In the genomic region with DNA sequence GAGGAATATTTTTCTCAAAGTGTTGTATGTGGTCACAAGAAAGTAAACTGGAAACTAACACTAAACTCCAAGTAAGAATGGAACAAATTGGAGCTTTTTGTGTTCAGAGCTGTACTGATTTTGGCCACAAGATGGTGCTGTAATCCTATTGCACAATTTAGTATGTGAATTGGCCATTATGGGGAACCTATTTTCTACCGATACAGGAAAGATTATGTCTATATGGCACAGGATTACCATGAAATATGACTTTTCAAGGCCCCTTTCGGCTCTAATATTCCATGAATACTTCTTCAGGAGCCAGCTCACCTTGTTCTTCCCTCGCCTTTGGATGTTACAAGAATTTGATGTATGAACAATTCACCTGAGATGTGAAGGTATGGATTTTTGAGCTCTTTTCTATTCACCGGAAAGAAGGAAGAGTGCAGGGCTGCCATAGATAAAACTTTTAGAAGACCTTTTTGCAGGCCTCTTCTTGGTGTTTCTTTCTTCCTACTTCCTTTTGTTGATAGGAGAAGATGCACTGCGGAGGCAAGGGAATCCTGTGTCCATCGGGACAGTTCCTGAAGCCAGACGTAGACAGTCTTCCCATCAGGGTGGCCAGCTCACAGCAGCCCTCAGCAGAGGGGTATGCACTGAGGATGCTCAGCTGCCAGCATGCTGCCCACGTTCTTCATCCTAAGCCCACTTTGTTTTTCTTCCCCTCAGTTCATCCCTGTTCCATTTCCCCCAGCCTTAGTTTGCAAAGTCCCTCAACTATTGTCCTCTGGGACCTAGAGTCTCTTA, we compare ENCODE assay signal across 7 cellular contexts. TPM values are rescaled to one million over a fixed set of nuclear protein-coding genes. Genes with fewer than 3 reads are reported as not detected.
DNase-seq lines count a peak whose midpoint lies in the region; ATAC-seq, FAIRE-seq and TF ChIP-seq lines count a peak whose summit lies in the region.

No MANE protein-coding gene starts in this region.

- no peak for TF ChIP-seq POLR2A in H54 (IDR thresholded peaks at IDR 0.05; ENCODE audit: low read depth, low read length)
- no peak for TF ChIP-seq POLR2A in testis (IDR thresholded peaks at IDR 0.05)

- DNase-seq in GM10248 (ENCODE audit: extremely low spot score) (peak; percentile 39), H54 (ENCODE audit: insufficient read length, low spot score) (no peak), NCI-H1092 treated with DMSO at 0.1 percent for 48 hours (lab: John Stamatoyannopoulos, UW) (peak; percentile 31), T1000 (lab: John Stamatoyannopoulos, UW) (peak; percentile 4), coronary artery (ENCODE audit: low spot score) (no peak), memory B cell (ENCODE audit: low spot score in 2 of 2) (peak; percentile 60 to 70), testis (peak; percentile 74)

- peak; percentile 75 for TF ChIP-seq CTCF in GM10248 (IDR thresholded peaks at IDR 0.05; ENCODE audit: control extremely low read depth, extremely low read depth, low read depth, missing control alignments)
- TF ChIP-seq CTCF in coronary artery (IDR thresholded peaks at IDR 0.05) = peak; percentile 76
- TF ChIP-seq CTCF in testis (IDR thresholded peaks at IDR 0.05) = peak; percentile 81 to 96 (median 87)

- H3K27me3 ChIP-seq in testis = no peaks in the 10 kb centered on the region

- H3K4me1 Mint-ChIP-seq in memory B cell = no peaks in the 10 kb centered on the region

- H3K4me3 ChIP-seq in coronary artery = no peak overlapping the region
- H3K4me3 ChIP-seq in testis = no peak overlapping the region

- CTCF ChIA-PET in GM10248 (lab: Yijun Ruan, JAX) = interaction anchor here (0.6 to 8.4 kb wide), 45 partner anchors 10 to 999 kb away, joined by 3 to 176 read pairs (median 4); a partner anchor contains a TSS

- peaks cover 6% of the 10 kb centered on the region for H3K36me3 Mint-ChIP-seq in memory B cell

- H3K27ac Mint-ChIP-seq in memory B cell = no peak overlapping the region

- H3K27ac ChIP-seq in coronary artery (no peak overlapping the region), testis (no peak overlapping the region)

- WGBS in testis, 2 donors = 51 to 64% methylated on average over 8 of the region's 8 CpGs

- POLR2A ChIA-PET in GM10248 (lab: Yijun Ruan, JAX) = no interaction called here

- peaks cover 5% of the 10 kb centered on the region for H3K4me1 ChIP-seq in testis

- intact Hi-C loops in testis (cut with DNase I; ENCODE audit: low total_unique reads) = no loop called here

- H3K36me3 ChIP-seq in testis (ENCODE audit: low read depth, missing control alignments) = no peaks in the 10 kb centered on the region

- no peaks in the 10 kb centered on the region for H3K9me3 ChIP-seq in testis

- peak; percentile 98 for FAIRE-seq in H54 (lab: Jason Lieb, UNC)

- no peaks in the 10 kb centered on the region for H3K9me3 Mint-ChIP-seq in memory B cell

- no peak overlapping the region for H3K4me3 Mint-ChIP-seq in memory B cell

- ATAC-seq in memory B cell (ENCODE audit: low read depth) = peak; percentile 60

- H3K27me3 Mint-ChIP-seq in memory B cell = no peaks in the 10 kb centered on the region

RNA-seq across cellular contexts. Expression of a gene that starts 13.3 kb away (rescaled TPM):
- total RNA-seq in testis = 10 to 100 TPM; 36.6 to 39.4 TPM
- 37.4 TPM for polyA plus RNA-seq in testis (ENCODE audit: insufficient read depth, low read depth, low replicate concordance)

RNA-seq across cellular contexts. Expression of a gene that starts 25.4 kb away (rescaled TPM):
- 10 to 100 TPM; 49.4 to 62.9 TPM for total RNA-seq in testis
- 29.5 TPM for polyA plus RNA-seq in testis (ENCODE audit: insufficient read depth, low read depth, low replicate concordance)

Comparison
In these comparisons a context has a peak if more than half of its experiments do, and no peak if none do; other contexts are left out.
1. DNase-seq: peak in GM10248 (single experiment), NCI-H1092 treated with DMSO at 0.1 percent for 48 hours (single experiment), T1000 (single experiment), memory B cell (2 of 2) and testis (single experiment); none in H54 (single experiment) and coronary artery (single experiment).
2. Peak in every context shown above with its lines, with median percentiles within 50 percentile points of each other: CTCF ChIP-seq.